Comparison of ENCODE assay signal across 11 cellular contexts in the genomic region with DNA sequence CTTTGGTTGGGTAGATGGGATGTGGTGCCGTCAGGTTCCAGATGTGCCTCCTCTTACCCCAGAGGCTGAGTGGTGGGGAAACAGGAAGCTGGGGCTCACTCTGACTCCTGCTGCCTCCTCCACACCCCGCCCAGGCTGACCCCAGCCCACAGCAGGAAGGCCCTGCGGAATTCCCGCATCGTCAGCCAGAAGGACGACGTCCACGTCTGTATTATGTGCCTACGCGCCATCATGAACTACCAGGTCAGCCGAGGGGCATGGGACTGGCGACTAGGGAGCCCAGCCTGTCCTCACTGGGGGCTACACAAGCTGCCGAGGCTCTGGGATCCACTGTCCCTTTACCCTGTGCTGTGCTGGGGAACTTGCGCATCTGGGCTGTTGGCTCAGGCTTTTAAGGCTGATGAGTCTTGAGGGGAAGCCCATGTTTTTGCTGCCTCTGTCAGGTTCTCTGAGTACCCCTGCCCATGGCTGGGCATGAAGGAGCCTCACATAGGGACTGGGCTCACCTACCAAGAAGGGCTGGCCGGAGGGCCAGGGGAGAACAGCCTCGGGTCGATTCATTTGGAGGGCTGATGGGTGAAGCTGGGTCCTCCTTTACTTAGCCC. TPM values are rescaled to one million over a fixed set of nuclear protein-coding genes. Genes with fewer than 3 reads are reported as not detected.
DNase-seq lines count a peak whose midpoint lies in the region; ATAC-seq and TF ChIP-seq lines count a peak whose summit lies in the region.
"Had no signal": no experiment of that assay in that cellular context is flagged by ENCODE, and none has a peak within 500 bp of the region (broad histone marks: within the 10 kb centered on the region; RNA-seq: fewer than 3 reads in every experiment).

No MANE protein-coding gene starts in this region.

- H3K4me1 Mint-ChIP-seq in HFFc6 (ENCODE audit: low read depth) = peaks cover 11% of the 10 kb centered on the region
- H3K4me1 Mint-ChIP-seq in activated naive CD8-positive, alpha-beta T cell treated with anti-CD3 and anti-CD28 coated beads for 36 hours = peaks cover 43% of the 10 kb centered on the region
- peaks cover 52 to 57% of the 10 kb centered on the region in 2 donors for H3K4me1 Mint-ChIP-seq in natural killer cell treated with Interleukin-12 subunit alpha and Interleukin-12 subunit beta and Interleukin-15 and Interleukin-18, amount 100 ng/mL, for 72 hours (ENCODE audit: low read depth in 2 of 2)

- H3K4me3 Mint-ChIP-seq in HFFc6 = no peak overlapping the region
- H3K4me3 Mint-ChIP-seq in activated naive CD8-positive, alpha-beta T cell treated with anti-CD3 and anti-CD28 coated beads for 36 hours = no peak overlapping the region
- no peak overlapping the region for H3K4me3 Mint-ChIP-seq in natural killer cell treated with Interleukin-12 subunit alpha and Interleukin-12 subunit beta and Interleukin-15 and Interleukin-18, amount 100 ng/mL, for 72 hours

- DNase-seq in HFFc6 (no peak), GM03348 (ENCODE audit: low spot score) (no peak), amygdala (lab: John Stamatoyannopoulos, UW) (no peak), SW480 (ENCODE audit: low spot score) (no peak)
- no peak for DNase-seq in activated naive CD8-positive, alpha-beta T cell treated with anti-CD3 and anti-CD28 coated beads for 36 hours
- DNase-seq in natural killer cell treated with Interleukin-12 subunit alpha and Interleukin-12 subunit beta and Interleukin-15 and Interleukin-18, amount 100 ng/mL, for 72 hours (ENCODE audit: low spot score) = no peak
- DNase-seq: esophagus squamous epithelium, NCI-H510A had no signal

- H3K27ac Mint-ChIP-seq in HFFc6 = no peak overlapping the region
- H3K27ac Mint-ChIP-seq in activated naive CD8-positive, alpha-beta T cell treated with anti-CD3 and anti-CD28 coated beads for 36 hours = peak overlapping the region; percentile 75
- H3K27ac Mint-ChIP-seq in natural killer cell treated with Interleukin-12 subunit alpha and Interleukin-12 subunit beta and Interleukin-15 and Interleukin-18, amount 100 ng/mL, for 72 hours = peak overlapping the region; percentile 83 to 87

- no peak overlapping the region for H3K27ac ChIP-seq in C4-2B
- H3K27ac ChIP-seq: suprapubic skin had no signal

- H3K27me3 Mint-ChIP-seq in HFFc6 (ENCODE audit: insufficient read depth) = peaks cover 12% of the 10 kb centered on the region
- H3K27me3 Mint-ChIP-seq in activated naive CD8-positive, alpha-beta T cell treated with anti-CD3 and anti-CD28 coated beads for 36 hours = no peaks in the 10 kb centered on the region
- no peaks in the 10 kb centered on the region for H3K27me3 Mint-ChIP-seq in natural killer cell treated with Interleukin-12 subunit alpha and Interleukin-12 subunit beta and Interleukin-15 and Interleukin-18, amount 100 ng/mL, for 72 hours

- ATAC-seq in natural killer cell treated with Interleukin-12 subunit alpha and Interleukin-12 subunit beta and Interleukin-15 and Interleukin-18, amount 100 ng/mL, for 72 hours = no peak
- ATAC-seq in HG03097 (IDR thresholded peaks at IDR 0.05; ENCODE audit: low FRiP score, unreplicated experiment) = no peak

- peak; percentile 79 for TF ChIP-seq CTCF in C4-2B (conservative IDR thresholded peaks at IDR 0.05)
- TF ChIP-seq CTCF in HFFc6 (IDR thresholded peaks at IDR 0.05) = peak; percentile 73

- no peaks in the 10 kb centered on the region for H3K36me3 Mint-ChIP-seq in HFFc6 (ENCODE audit: low read depth)
- peaks cover 47% of the 10 kb centered on the region for H3K36me3 Mint-ChIP-seq in activated naive CD8-positive, alpha-beta T cell treated with anti-CD3 and anti-CD28 coated beads for 36 hours
- H3K36me3 Mint-ChIP-seq in natural killer cell treated with Interleukin-12 subunit alpha and Interleukin-12 subunit beta and Interleukin-15 and Interleukin-18, amount 100 ng/mL, for 72 hours = peaks cover 24% of the 10 kb centered on the region

- no peaks in the 10 kb centered on the region for H3K9me3 Mint-ChIP-seq in HFFc6
- no peaks in the 10 kb centered on the region for H3K9me3 Mint-ChIP-seq in activated naive CD8-positive, alpha-beta T cell treated with anti-CD3 and anti-CD28 coated beads for 36 hours
- H3K9me3 Mint-ChIP-seq in natural killer cell treated with Interleukin-12 subunit alpha and Interleukin-12 subunit beta and Interleukin-15 and Interleukin-18, amount 100 ng/mL, for 72 hours = no peaks in the 10 kb centered on the region

RNA-seq across cellular contexts. Expression of a gene that starts 14.4 kb away (rescaled TPM):
- total RNA-seq in HFFc6 (2021; fragmentation: NEBNext Ultra II Directional; extraction: Animal tissue kit (Norgen Biotek cat#: 25700)) = 1 to 10 TPM; 1.6 to 8.0 (median 6.0) TPM
- 100 to 1,000 TPM; 215 to 219 TPM for total RNA-seq in activated naive CD8-positive, alpha-beta T cell treated with anti-CD3 and anti-CD28 coated beads for 36 hours
- 100 to 1,000 TPM; 280 to 380 TPM for total RNA-seq in natural killer cell treated with Interleukin-12 subunit alpha and Interleukin-12 subunit beta and Interleukin-15 and Interleukin-18, amount 100 ng/mL, for 72 hours

RNA-seq across cellular contexts. Expression of a gene that starts 25.8 kb away (rescaled TPM):
- total RNA-seq in HFFc6 (2021; fragmentation: NEBNext Ultra II Directional; extraction: Animal tissue kit (Norgen Biotek cat#: 25700)) = under 1 TPM in 1 of 6 experiments, not detected in 5; 0.11 TPM
- under 1 TPM; 0.62 to 0.68 TPM for total RNA-seq in activated naive CD8-positive, alpha-beta T cell treated with anti-CD3 and anti-CD28 coated beads for 36 hours
- total RNA-seq in natural killer cell treated with Interleukin-12 subunit alpha and Interleukin-12 subunit beta and Interleukin-15 and Interleukin-18, amount 100 ng/mL, for 72 hours = under 1 TPM; 0.62 to 0.81 TPM
- total RNA-seq: esophagus squamous epithelium, suprapubic skin had no signal

Comparison
In these comparisons a context has a peak if more than half of its experiments do, and no peak if none do; other contexts are left out.
1. RNA of a gene that starts 14.4 kb away (total RNA-seq): 280 to 380 TPM in natural killer cell treated with Interleukin-12 subunit alpha and Interleukin-12 subunit beta and Interleukin-15 and Interleukin-18, amount 100 ng/mL, for 72 hours and 215 to 219 TPM in activated naive CD8-positive, alpha-beta T cell treated with anti-CD3 and anti-CD28 coated beads for 36 hours; 1.6 to 8.0 TPM in HFFc6; every median in the first group is over 10 times any median in the second.